1 cellular context compared by ENCODE assay signal in genomic region chr17:17514361-17514992, GRCh38.
TF ChIP-seq lines count a peak whose summit lies in the region.

No MANE protein-coding gene starts in this region.

TF ChIP-seq in H1, 55 proteins besides CTCF, POLR2A, EP300 and RAD21:
- no peak for TF ChIP-seq BRCA1 (IDR thresholded peaks at IDR 0.05; ENCODE audit: low read depth, low read length)
- TF ChIP-seq MAX (IDR thresholded peaks at IDR 0.05), result no peak
- TF ChIP-seq SIRT6 (IDR thresholded peaks at IDR 0.05; ENCODE audit: low read length), result no peak
- TF ChIP-seq GTF2F1 (IDR thresholded peaks at IDR 0.05; ENCODE audit: borderline replicate concordance, low read depth, low read length), result no peak
- TF ChIP-seq TCF12 (IDR thresholded peaks at IDR 0.05; ENCODE audit: low read depth, low read length), result no peak
- TF ChIP-seq SIN3A (conservative IDR thresholded peaks at IDR 0.05 in 1 of 2, IDR thresholded peaks at IDR 0.05 in 1 of 2; ENCODE audit: low read depth in 1 of 2, low read length in 2 of 2), result no peak
- no peak for TF ChIP-seq TBP (IDR thresholded peaks at IDR 0.05; ENCODE audit: low read depth, low read length)
- TF ChIP-seq, protein P1, sequence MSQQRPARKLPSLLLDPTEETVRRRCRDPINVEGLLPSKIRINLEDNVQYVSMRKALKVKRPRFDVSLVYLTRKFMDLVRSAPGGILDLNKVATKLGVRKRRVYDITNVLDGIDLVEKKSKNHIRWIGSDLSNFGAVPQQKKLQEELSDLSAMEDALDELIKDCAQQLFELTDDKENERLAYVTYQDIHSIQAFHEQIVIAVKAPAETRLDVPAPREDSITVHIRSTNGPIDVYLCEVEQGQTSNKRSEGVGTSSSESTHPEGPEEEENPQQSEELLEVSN (IDR thresholded peaks at IDR 0.05), result no peak
- TF ChIP-seq CHD1 (IDR thresholded peaks at IDR 0.05; ENCODE audit: low read depth, low read length), result no peak
- TF ChIP-seq NRF1 (IDR thresholded peaks at IDR 0.05; ENCODE audit: low read depth, low read length), result no peak
- no peak for TF ChIP-seq CTBP2 (IDR thresholded peaks at IDR 0.05; ENCODE audit: borderline replicate concordance, insufficient read depth, insufficient read length, low read length)
- no peak for TF ChIP-seq YY1 (IDR thresholded peaks at IDR 0.05; ENCODE audit: low read depth, low read length)
- TF ChIP-seq, protein P2, sequence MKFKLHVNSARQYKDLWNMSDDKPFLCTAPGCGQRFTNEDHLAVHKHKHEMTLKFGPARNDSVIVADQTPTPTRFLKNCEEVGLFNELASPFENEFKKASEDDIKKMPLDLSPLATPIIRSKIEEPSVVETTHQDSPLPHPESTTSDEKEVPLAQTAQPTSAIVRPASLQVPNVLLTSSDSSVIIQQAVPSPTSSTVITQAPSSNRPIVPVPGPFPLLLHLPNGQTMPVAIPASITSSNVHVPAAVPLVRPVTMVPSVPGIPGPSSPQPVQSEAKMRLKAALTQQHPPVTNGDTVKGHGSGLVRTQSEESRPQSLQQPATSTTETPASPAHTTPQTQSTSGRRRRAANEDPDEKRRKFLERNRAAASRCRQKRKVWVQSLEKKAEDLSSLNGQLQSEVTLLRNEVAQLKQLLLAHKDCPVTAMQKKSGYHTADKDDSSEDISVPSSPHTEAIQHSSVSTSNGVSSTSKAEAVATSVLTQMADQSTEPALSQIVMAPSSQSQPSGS (IDR thresholded peaks at IDR 0.05; ENCODE audit: low read length), result no peak
